Comparison of ENCODE assay signal across 3 cellular contexts in the genomic region with DNA sequence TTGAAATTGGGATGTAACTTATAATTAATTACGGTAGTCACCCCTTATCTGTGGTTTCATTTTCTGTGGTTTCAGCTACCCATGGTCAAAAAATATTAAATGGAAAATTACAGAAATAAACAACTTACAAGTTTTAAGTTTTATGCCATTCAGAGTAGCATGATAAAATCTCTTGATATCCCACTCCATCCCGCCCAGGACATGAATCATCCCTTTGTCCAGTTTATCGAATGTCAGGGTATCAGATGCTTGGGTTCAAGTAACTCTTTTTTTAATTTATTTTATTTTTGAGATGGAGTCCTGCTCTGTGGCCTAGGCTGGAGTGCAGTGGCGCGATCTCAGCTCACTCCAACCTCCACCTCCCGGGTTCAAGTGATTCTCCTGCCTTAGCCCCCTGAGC.
TF ChIP-seq lines count a peak whose summit lies in the region.

No MANE protein-coding gene starts in this region.

TF ChIP-seq in SK-N-SH, 30 proteins besides CTCF, POLR2A, EP300 and RAD21:
- TF ChIP-seq TCF12 (IDR thresholded peaks at IDR 0.05) (peak; percentile 24; the same call in 1 of the 2 replicates), FOSL2 (IDR thresholded peaks at IDR 0.05; ENCODE audit: borderline replicate concordance, low read depth) (peak; percentile 53; the same call in 1 of the 2 replicates), SMC3 (IDR thresholded peaks at IDR 0.05; ENCODE audit: low read depth, low read length) (no peak)
- TF ChIP-seq, protein P1, sequence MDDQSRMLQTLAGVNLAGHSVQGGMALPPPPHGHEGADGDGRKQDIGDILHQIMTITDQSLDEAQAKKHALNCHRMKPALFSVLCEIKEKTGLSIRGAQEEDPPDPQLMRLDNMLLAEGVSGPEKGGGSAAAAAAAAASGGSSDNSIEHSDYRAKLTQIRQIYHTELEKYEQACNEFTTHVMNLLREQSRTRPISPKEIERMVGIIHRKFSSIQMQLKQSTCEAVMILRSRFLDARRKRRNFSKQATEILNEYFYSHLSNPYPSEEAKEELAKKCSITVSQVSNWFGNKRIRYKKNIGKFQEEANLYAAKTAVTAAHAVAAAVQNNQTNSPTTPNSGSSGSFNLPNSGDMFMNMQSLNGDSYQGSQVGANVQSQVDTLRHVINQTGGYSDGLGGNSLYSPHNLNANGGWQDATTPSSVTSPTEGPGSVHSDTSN (IDR thresholded peaks at IDR 0.05): peak; percentile 58
TF ChIP-seq in SK-N-SH: peak in this region for 3.

TF ChIP-seq in SK-N-SH treated with all-trans-retinoic acid at 6 μM for 48 hours, 23 proteins besides CTCF, POLR2A, EP300 and RAD21:
- TF ChIP-seq, protein P2, sequence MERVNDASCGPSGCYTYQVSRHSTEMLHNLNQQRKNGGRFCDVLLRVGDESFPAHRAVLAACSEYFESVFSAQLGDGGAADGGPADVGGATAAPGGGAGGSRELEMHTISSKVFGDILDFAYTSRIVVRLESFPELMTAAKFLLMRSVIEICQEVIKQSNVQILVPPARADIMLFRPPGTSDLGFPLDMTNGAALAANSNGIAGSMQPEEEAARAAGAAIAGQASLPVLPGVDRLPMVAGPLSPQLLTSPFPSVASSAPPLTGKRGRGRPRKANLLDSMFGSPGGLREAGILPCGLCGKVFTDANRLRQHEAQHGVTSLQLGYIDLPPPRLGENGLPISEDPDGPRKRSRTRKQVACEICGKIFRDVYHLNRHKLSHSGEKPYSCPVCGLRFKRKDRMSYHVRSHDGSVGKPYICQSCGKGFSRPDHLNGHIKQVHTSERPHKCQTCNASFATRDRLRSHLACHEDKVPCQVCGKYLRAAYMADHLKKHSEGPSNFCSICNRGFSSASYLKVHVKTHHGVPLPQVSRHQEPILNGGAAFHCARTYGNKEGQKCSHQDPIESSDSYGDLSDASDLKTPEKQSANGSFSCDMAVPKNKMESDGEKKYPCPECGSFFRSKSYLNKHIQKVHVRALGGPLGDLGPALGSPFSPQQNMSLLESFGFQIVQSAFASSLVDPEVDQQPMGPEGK (CRISPR knock-in tag; IDR thresholded peaks at IDR 0.05; ENCODE audit: borderline replicate concordance): no peak
- TF ChIP-seq, protein P3, sequence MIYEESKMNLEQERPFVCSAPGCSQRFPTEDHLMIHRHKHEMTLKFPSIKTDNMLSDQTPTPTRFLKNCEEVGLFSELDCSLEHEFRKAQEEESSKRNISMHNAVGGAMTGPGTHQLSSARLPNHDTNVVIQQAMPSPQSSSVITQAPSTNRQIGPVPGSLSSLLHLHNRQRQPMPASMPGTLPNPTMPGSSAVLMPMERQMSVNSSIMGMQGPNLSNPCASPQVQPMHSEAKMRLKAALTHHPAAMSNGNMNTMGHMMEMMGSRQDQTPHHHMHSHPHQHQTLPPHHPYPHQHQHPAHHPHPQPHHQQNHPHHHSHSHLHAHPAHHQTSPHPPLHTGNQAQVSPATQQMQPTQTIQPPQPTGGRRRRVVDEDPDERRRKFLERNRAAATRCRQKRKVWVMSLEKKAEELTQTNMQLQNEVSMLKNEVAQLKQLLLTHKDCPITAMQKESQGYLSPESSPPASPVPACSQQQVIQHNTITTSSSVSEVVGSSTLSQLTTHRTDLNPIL (CRISPR knock-in tag; IDR thresholded peaks at IDR 0.05; ENCODE audit: low read depth): no peak
- TF ChIP-seq OSR1 (CRISPR knock-in tag; IDR thresholded peaks at IDR 0.05) (no peak), PPARA (CRISPR knock-in tag; IDR thresholded peaks at IDR 0.05; ENCODE audit: borderline replicate concordance) (no peak), ZNF70 (CRISPR knock-in tag; IDR thresholded peaks at IDR 0.05) (no peak), BACH2 (CRISPR knock-in tag; IDR thresholded peaks at IDR 0.05; ENCODE audit: borderline replicate concordance) (no peak), CSDC2 (CRISPR knock-in tag; IDR thresholded peaks at IDR 0.05) (no peak), ZNF8 (CRISPR knock-in tag; IDR thresholded peaks at IDR 0.05) (no peak), ISL1 (CRISPR knock-in tag; IDR thresholded peaks at IDR 0.05) (no peak), ZFP30 (CRISPR knock-in tag; IDR thresholded peaks at IDR 0.05) (no peak), TOX (CRISPR knock-in tag; IDR thresholded peaks at IDR 0.05; ENCODE audit: borderline replicate concordance) (no peak)
- TF ChIP-seq, protein P4, sequence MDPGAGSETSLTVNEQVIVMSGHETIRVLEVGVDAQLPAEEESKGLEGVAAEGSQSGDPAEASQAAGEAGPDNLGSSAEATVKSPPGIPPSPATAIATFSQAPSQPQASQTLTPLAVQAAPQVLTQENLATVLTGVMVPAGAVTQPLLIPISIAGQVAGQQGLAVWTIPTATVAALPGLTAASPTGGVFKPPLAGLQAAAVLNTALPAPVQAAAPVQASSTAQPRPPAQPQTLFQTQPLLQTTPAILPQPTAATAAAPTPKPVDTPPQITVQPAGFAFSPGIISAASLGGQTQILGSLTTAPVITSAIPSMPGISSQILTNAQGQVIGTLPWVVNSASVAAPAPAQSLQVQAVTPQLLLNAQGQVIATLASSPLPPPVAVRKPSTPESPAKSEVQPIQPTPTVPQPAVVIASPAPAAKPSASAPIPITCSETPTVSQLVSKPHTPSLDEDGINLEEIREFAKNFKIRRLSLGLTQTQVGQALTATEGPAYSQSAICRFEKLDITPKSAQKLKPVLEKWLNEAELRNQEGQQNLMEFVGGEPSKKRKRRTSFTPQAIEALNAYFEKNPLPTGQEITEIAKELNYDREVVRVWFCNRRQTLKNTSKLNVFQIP (CRISPR knock-in tag; IDR thresholded peaks at IDR 0.05; ENCODE audit: borderline replicate concordance, low read depth): no peak
- TF ChIP-seq, protein P5, sequence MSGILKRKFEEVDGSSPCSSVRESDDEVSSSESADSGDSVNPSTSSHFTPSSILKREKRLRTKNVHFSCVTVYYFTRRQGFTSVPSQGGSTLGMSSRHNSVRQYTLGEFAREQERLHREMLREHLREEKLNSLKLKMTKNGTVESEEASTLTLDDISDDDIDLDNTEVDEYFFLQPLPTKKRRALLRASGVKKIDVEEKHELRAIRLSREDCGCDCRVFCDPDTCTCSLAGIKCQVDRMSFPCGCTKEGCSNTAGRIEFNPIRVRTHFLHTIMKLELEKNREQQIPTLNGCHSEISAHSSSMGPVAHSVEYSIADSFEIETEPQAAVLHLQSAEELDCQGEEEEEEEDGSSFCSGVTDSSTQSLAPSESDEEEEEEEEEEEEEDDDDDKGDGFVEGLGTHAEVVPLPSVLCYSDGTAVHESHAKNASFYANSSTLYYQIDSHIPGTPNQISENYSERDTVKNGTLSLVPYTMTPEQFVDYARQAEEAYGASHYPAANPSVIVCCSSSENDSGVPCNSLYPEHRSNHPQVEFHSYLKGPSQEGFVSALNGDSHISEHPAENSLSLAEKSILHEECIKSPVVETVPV (CRISPR knock-in tag; IDR thresholded peaks at IDR 0.05): no peak

TF ChIP-seq in WTC11, 78 proteins besides CTCF, POLR2A, EP300 and RAD21:
- TF ChIP-seq SP1 (CRISPR knock-in tag; conservative IDR thresholded peaks at IDR 0.05): no peak
- no peak for TF ChIP-seq SOX15 (CRISPR knock-in tag; IDR thresholded peaks at IDR 0.05)
- TF ChIP-seq, protein P6, sequence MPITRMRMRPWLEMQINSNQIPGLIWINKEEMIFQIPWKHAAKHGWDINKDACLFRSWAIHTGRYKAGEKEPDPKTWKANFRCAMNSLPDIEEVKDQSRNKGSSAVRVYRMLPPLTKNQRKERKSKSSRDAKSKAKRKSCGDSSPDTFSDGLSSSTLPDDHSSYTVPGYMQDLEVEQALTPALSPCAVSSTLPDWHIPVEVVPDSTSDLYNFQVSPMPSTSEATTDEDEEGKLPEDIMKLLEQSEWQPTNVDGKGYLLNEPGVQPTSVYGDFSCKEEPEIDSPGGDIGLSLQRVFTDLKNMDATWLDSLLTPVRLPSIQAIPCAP (CRISPR knock-in tag; IDR thresholded peaks at IDR 0.05): no peak
- TF ChIP-seq ETV6 (CRISPR knock-in tag; IDR thresholded peaks at IDR 0.05): no peak
- no peak for TF ChIP-seq JAZF1 (CRISPR knock-in tag; IDR thresholded peaks at IDR 0.05)
- TF ChIP-seq, protein P7, sequence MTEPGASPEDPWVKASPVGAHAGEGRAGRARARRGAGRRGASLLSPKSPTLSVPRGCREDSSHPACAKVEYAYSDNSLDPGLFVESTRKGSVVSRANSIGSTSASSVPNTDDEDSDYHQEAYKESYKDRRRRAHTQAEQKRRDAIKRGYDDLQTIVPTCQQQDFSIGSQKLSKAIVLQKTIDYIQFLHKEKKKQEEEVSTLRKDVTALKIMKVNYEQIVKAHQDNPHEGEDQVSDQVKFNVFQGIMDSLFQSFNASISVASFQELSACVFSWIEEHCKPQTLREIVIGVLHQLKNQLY (CRISPR knock-in tag; IDR thresholded peaks at IDR 0.05): no peak
- TF ChIP-seq, protein P8, sequence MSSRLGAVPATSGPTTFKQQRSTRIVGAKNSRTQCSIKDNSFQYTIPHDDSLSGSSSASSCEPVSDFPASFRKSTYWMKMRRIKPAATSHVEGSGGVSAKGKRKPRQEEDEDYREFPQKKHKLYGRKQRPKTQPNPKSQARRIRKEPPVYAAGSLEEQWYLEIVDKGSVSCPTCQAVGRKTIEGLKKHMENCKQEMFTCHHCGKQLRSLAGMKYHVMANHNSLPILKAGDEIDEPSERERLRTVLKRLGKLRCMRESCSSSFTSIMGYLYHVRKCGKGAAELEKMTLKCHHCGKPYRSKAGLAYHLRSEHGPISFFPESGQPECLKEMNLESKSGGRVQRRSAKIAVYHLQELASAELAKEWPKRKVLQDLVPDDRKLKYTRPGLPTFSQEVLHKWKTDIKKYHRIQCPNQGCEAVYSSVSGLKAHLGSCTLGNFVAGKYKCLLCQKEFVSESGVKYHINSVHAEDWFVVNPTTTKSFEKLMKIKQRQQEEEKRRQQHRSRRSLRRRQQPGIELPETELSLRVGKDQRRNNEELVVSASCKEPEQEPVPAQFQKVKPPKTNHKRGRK (CRISPR knock-in tag; IDR thresholded peaks at IDR 0.05; ENCODE audit: borderline replicate concordance): no peak
- TF ChIP-seq NR3C1 (CRISPR knock-in tag; conservative IDR thresholded peaks at IDR 0.05; ENCODE audit: low read depth): no peak
- no peak for TF ChIP-seq ZNF423 (CRISPR knock-in tag; IDR thresholded peaks at IDR 0.05)
- TF ChIP-seq, protein P9, sequence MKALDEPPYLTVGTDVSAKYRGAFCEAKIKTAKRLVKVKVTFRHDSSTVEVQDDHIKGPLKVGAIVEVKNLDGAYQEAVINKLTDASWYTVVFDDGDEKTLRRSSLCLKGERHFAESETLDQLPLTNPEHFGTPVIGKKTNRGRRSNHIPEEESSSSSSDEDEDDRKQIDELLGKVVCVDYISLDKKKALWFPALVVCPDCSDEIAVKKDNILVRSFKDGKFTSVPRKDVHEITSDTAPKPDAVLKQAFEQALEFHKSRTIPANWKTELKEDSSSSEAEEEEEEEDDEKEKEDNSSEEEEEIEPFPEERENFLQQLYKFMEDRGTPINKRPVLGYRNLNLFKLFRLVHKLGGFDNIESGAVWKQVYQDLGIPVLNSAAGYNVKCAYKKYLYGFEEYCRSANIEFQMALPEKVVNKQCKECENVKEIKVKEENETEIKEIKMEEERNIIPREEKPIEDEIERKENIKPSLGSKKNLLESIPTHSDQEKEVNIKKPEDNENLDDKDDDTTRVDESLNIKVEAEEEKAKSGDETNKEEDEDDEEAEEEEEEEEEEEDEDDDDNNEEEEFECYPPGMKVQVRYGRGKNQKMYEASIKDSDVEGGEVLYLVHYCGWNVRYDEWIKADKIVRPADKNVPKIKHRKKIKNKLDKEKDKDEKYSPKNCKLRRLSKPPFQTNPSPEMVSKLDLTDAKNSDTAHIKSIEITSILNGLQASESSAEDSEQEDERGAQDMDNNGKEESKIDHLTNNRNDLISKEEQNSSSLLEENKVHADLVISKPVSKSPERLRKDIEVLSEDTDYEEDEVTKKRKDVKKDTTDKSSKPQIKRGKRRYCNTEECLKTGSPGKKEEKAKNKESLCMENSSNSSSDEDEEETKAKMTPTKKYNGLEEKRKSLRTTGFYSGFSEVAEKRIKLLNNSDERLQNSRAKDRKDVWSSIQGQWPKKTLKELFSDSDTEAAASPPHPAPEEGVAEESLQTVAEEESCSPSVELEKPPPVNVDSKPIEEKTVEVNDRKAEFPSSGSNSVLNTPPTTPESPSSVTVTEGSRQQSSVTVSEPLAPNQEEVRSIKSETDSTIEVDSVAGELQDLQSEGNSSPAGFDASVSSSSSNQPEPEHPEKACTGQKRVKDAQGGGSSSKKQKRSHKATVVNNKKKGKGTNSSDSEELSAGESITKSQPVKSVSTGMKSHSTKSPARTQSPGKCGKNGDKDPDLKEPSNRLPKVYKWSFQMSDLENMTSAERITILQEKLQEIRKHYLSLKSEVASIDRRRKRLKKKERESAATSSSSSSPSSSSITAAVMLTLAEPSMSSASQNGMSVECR (CRISPR knock-in tag; IDR thresholded peaks at IDR 0.05; ENCODE audit: borderline replicate concordance): no peak
- TF ChIP-seq, protein P10, sequence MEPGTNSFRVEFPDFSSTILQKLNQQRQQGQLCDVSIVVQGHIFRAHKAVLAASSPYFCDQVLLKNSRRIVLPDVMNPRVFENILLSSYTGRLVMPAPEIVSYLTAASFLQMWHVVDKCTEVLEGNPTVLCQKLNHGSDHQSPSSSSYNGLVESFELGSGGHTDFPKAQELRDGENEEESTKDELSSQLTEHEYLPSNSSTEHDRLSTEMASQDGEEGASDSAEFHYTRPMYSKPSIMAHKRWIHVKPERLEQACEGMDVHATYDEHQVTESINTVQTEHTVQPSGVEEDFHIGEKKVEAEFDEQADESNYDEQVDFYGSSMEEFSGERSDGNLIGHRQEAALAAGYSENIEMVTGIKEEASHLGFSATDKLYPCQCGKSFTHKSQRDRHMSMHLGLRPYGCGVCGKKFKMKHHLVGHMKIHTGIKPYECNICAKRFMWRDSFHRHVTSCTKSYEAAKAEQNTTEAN (CRISPR knock-in tag; IDR thresholded peaks at IDR 0.05): no peak
- TF ChIP-seq, protein P11, sequence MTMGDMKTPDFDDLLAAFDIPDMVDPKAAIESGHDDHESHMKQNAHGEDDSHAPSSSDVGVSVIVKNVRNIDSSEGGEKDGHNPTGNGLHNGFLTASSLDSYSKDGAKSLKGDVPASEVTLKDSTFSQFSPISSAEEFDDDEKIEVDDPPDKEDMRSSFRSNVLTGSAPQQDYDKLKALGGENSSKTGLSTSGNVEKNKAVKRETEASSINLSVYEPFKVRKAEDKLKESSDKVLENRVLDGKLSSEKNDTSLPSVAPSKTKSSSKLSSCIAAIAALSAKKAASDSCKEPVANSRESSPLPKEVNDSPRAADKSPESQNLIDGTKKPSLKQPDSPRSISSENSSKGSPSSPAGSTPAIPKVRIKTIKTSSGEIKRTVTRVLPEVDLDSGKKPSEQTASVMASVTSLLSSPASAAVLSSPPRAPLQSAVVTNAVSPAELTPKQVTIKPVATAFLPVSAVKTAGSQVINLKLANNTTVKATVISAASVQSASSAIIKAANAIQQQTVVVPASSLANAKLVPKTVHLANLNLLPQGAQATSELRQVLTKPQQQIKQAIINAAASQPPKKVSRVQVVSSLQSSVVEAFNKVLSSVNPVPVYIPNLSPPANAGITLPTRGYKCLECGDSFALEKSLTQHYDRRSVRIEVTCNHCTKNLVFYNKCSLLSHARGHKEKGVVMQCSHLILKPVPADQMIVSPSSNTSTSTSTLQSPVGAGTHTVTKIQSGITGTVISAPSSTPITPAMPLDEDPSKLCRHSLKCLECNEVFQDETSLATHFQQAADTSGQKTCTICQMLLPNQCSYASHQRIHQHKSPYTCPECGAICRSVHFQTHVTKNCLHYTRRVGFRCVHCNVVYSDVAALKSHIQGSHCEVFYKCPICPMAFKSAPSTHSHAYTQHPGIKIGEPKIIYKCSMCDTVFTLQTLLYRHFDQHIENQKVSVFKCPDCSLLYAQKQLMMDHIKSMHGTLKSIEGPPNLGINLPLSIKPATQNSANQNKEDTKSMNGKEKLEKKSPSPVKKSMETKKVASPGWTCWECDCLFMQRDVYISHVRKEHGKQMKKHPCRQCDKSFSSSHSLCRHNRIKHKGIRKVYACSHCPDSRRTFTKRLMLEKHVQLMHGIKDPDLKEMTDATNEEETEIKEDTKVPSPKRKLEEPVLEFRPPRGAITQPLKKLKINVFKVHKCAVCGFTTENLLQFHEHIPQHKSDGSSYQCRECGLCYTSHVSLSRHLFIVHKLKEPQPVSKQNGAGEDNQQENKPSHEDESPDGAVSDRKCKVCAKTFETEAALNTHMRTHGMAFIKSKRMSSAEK (CRISPR knock-in tag; IDR thresholded peaks at IDR 0.05; ENCODE audit: borderline replicate concordance): no peak
